1 cellular context compared by ENCODE assay signal in the genomic region with DNA sequence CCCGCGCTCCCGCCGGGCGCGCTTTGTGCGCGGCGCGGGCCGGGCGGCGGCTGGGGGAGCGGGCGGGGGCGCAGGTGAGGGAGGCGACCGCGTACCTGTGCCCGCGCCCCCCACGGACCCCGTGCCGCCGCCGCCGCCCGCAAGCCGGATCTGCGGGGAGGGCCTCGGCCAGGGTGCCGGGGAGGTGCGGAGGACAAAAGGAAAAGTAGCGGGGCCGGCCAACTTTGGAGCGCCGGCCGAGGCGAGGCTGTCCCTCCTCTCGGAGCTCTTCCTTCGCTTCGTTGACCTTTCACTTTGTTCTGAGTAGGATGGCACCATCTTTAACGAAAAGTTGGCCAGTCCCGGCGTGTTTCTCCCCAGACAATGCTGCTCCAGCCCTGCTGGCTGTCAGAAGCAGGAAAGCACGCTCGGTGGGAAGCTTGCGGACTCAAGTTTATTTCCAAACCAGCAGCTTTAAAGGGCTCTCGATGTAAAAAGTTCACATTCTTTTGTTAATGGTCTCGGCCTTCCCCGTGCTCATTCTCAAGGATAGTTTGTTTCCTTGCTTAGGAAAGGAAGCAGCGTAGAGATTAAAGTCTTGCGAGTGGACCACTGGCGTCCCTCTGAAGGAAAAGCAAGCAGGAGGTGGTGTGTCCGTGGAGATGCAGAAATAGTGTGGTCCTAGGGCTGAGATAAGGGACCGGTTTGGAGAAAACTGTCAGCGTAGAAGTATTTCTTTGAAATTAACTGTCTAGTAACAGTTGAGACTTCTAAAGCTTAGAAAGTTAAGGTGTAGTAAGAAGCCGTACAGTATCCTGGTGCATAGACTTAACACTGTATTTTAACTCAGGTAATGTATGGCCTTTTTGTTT.
A peak's percentile ranks its signal among the peaks of the same experiment; 100 is the strongest.
TF ChIP-seq lines count a peak whose summit lies in the region.

No MANE protein-coding gene starts in this region.

TF ChIP-seq in K562, 482 proteins besides CTCF, POLR2A, EP300 and RAD21 (continues in another document):
- TF ChIP-seq, protein P1, sequence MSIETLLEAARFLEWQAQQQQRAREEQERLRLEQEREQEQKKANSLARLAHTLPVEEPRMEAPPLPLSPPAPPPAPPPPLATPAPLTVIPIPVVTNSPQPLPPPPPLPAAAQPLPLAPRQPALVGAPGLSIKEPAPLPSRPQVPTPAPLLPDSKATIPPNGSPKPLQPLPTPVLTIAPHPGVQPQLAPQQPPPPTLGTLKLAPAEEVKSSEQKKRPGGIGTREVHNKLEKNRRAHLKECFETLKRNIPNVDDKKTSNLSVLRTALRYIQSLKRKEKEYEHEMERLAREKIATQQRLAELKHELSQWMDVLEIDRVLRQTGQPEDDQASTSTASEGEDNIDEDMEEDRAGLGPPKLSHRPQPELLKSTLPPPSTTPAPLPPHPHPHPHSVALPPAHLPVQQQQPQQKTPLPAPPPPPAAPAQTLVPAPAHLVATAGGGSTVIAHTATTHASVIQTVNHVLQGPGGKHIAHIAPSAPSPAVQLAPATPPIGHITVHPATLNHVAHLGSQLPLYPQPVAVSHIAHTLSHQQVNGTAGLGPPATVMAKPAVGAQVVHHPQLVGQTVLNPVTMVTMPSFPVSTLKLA (conservative IDR thresholded peaks at IDR 0.05) = peak in 1 of 2 experiments; percentile 60; a peak in 2 of 4 replicates
- TF ChIP-seq NRF1 (conservative IDR thresholded peaks at IDR 0.05 in 1 of 2, IDR thresholded peaks at IDR 0.05 in 1 of 2) (0 out of 4 replicates have a peak, but pooled peaks have one; percentile 10 to 18), ZFP36 (IDR thresholded peaks at IDR 0.05; ENCODE audit: low read depth, low read length, partially characterized antibody) (no peak), ETV1 (tag; conservative IDR thresholded peaks at IDR 0.05; ENCODE audit: low read depth) (no peak), CHD1 (IDR thresholded peaks at IDR 0.05; ENCODE audit: low read length) (peak; percentile 66), MXI1 (IDR thresholded peaks at IDR 0.05; ENCODE audit: low read depth, low read length) (peak; percentile 77; the same call in 1 of the 2 replicates), EWSR1 (IDR thresholded peaks at IDR 0.05; ENCODE audit: borderline replicate concordance, low read depth, partially characterized antibody) (no peak), NKRF (IDR thresholded peaks at IDR 0.05; ENCODE audit: borderline replicate concordance) (0 out of 2 replicates have a peak, but pooled peaks have one; percentile 46), STAT5B (CRISPR knock-in tag; IDR thresholded peaks at IDR 0.05) (no peak), MYC (IDR thresholded peaks at IDR 0.05; ENCODE audit: low read depth, low read length) (0 out of 2 replicates have a peak, but pooled peaks have one; percentile 35), MYC (CRISPR knock-in tag; IDR thresholded peaks at IDR 0.05; ENCODE audit: borderline replicate concordance, low read depth) (no peak), NR1H2 (CRISPR knock-in tag; IDR thresholded peaks at IDR 0.05) (0 out of 2 replicates have a peak, but pooled peaks have one; percentile 38), FOXP1 (CRISPR knock-in tag; IDR thresholded peaks at IDR 0.05) (no peak), TAF1 (IDR thresholded peaks at IDR 0.05; ENCODE audit: control insufficient read depth, extremely low read depth, insufficient read depth, low read length, severe bottlenecking) (peak; percentile 30), SNRNP70 (optimal IDR thresholded peaks at IDR 0.05; ENCODE audit: low read depth, low read length) (no peak), RCOR1 (IDR thresholded peaks at IDR 0.05; ENCODE audit: borderline replicate concordance in 1 of 2, low read depth in 2 of 2, low read length in 2 of 2) (no peak), DPF2 (IDR thresholded peaks at IDR 0.05) (0 out of 2 replicates have a peak, but pooled peaks have one; percentile 16), ARID4B (CRISPR knock-in tag; IDR thresholded peaks at IDR 0.05) (peak; percentile 28; the same call in 1 of the 2 replicates), ZNF696 (CRISPR knock-in tag; conservative IDR thresholded peaks at IDR 0.05) (no peak), HDAC1 (IDR thresholded peaks at IDR 0.05) (0 out of 4 replicates have a peak, but pooled peaks of 1 of the 2 experiments have one; percentile 48), ZNF717 (CRISPR knock-in tag; IDR thresholded peaks at IDR 0.05) (no peak), PYGO2 (tag; IDR thresholded peaks at IDR 0.05) (no peak), RBBP5 (IDR thresholded peaks at IDR 0.05; ENCODE audit: borderline replicate concordance, insufficient read depth, low read length, poor library complexity, severe bottlenecking) (peak; percentile 60), LEF1 (IDR thresholded peaks at IDR 0.05) (no peak), ZNF551 (CRISPR knock-in tag; IDR thresholded peaks at IDR 0.05) (no peak), PATZ1 (CRISPR knock-in tag; IDR thresholded peaks at IDR 0.05; ENCODE audit: borderline replicate concordance) (no peak)
- TF ChIP-seq, protein P2, sequence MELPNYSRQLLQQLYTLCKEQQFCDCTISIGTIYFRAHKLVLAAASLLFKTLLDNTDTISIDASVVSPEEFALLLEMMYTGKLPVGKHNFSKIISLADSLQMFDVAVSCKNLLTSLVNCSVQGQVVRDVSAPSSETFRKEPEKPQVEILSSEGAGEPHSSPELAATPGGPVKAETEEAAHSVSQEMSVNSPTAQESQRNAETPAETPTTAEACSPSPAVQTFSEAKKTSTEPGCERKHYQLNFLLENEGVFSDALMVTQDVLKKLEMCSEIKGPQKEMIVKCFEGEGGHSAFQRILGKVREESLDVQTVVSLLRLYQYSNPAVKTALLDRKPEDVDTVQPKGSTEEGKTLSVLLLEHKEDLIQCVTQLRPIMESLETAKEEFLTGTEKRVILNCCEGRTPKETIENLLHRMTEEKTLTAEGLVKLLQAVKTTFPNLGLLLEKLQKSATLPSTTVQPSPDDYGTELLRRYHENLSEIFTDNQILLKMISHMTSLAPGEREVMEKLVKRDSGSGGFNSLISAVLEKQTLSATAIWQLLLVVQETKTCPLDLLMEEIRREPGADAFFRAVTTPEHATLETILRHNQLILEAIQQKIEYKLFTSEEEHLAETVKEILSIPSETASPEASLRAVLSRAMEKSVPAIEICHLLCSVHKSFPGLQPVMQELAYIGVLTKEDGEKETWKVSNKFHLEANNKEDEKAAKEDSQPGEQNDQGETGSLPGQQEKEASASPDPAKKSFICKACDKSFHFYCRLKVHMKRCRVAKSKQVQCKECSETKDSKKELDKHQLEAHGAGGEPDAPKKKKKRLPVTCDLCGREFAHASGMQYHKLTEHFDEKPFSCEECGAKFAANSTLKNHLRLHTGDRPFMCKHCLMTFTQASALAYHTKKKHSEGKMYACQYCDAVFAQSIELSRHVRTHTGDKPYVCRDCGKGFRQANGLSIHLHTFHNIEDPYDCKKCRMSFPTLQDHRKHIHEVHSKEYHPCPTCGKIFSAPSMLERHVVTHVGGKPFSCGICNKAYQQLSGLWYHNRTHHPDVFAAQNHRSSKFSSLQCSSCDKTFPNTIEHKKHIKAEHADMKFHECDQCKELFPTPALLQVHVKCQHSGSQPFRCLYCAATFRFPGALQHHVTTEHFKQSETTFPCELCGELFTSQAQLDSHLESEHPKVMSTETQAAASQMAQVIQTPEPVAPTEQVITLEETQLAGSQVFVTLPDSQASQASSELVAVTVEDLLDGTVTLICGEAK (IDR thresholded peaks at IDR 0.05) = 0 out of 2 replicates have a peak, but pooled peaks have one; percentile 19
- TF ChIP-seq, protein P2 (CRISPR knock-in tag; IDR thresholded peaks at IDR 0.05) = no peak
- TF ChIP-seq, protein P3, sequence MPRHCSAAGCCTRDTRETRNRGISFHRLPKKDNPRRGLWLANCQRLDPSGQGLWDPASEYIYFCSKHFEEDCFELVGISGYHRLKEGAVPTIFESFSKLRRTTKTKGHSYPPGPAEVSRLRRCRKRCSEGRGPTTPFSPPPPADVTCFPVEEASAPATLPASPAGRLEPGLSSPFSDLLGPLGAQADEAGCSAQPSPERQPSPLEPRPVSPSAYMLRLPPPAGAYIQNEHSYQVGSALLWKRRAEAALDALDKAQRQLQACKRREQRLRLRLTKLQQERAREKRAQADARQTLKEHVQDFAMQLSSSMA (CRISPR knock-in tag; IDR thresholded peaks at IDR 0.05) = no peak
